In genomic region chr14:55731881-55732498, GRCh38 we compare ENCODE assay signal across 8 cellular contexts.
A peak's percentile ranks its signal among the peaks of the same experiment; 100 is the strongest.
DNase-seq lines count a peak whose midpoint lies in the region; ATAC-seq and TF ChIP-seq lines count a peak whose summit lies in the region.

No MANE protein-coding gene starts in this region.

- H3K4me3 ChIP-seq in A673 (ENCODE audit: low read depth, low read length, poor library complexity, severe bottlenecking) = no peak overlapping the region

- no peaks in the 10 kb centered on the region for H3K4me1 Mint-ChIP-seq in activated naive CD8-positive, alpha-beta T cell treated with anti-CD3 and anti-CD28 coated beads, Interleukin-2, amount 50 U/mL, for 24 hours

- DNase-seq in A673 (ENCODE audit: low spot score) (peak; percentile 63), GM19238 (ENCODE audit: insufficient read length, low spot score) (peak; percentile 12), SK-N-DZ (ENCODE audit: low spot score) (peak; percentile 17), kidney tubule cell (ENCODE audit: low spot score) (peak; percentile 19), cerebellar cortex (ENCODE audit: low spot score) (no peak), cortex of kidney (lab: John Stamatoyannopoulos, UW) (no peak)
- DNase-seq in activated naive CD8-positive, alpha-beta T cell treated with anti-CD3 and anti-CD28 coated beads, Interleukin-2, amount 50 U/mL, for 24 hours = peak; percentile 56
- DNase-seq in stimulated activated CD8-positive, alpha-beta memory T cell treated with anti-CD3 and anti-CD28 coated beads, Interleukin-4, amount 100 ng/mL, for 24 hours (ENCODE audit: low read depth) = peak; percentile 18

- no peaks in the 10 kb centered on the region for H3K9me3 Mint-ChIP-seq in activated naive CD8-positive, alpha-beta T cell treated with anti-CD3 and anti-CD28 coated beads, Interleukin-2, amount 50 U/mL, for 24 hours

- POLR2A ChIA-PET in A673 (lab: Charles Lee; ENCODE audit: low non-redundant PET) = no interaction called here

- H3K27me3 ChIP-seq in A673 (replicated peaks; ENCODE audit: insufficient read depth, low read depth, low read length, poor library complexity) = no peaks in the 10 kb centered on the region

- CTCF ChIA-PET in A673 (lab: Charles Lee) = interaction anchor here (0.5 to 2.3 kb wide), 6 partner anchors 304 to 744 kb away, joined by 3 to 10 read pairs (median 4); partner anchors contain the start of gene PELI2

- intact Hi-C loops in A673 (cut with micrococcal nuclease; ENCODE audit: unreplicated experiment) = loop anchor here (5.0 kb wide), 2 partner anchors 610 to 740 kb away; no protein-coding TSS in a partner anchor

- no peaks in the 10 kb centered on the region for H3K27me3 Mint-ChIP-seq in activated naive CD8-positive, alpha-beta T cell treated with anti-CD3 and anti-CD28 coated beads, Interleukin-2, amount 50 U/mL, for 24 hours

- no peak overlapping the region for H3K4me3 Mint-ChIP-seq in activated naive CD8-positive, alpha-beta T cell treated with anti-CD3 and anti-CD28 coated beads, Interleukin-2, amount 50 U/mL, for 24 hours

- TF ChIP-seq CTCF in A673 (conservative IDR thresholded peaks at IDR 0.05; ENCODE audit: low read depth, low read length) = peak; percentile 87

- no peaks in the 10 kb centered on the region for H3K36me3 ChIP-seq in A673 (ENCODE audit: insufficient read depth, low read length, poor library complexity, severe bottlenecking)

- H3K36me3 Mint-ChIP-seq in activated naive CD8-positive, alpha-beta T cell treated with anti-CD3 and anti-CD28 coated beads, Interleukin-2, amount 50 U/mL, for 24 hours (ENCODE audit: low read depth) = no peaks in the 10 kb centered on the region

- ATAC-seq in activated naive CD8-positive, alpha-beta T cell treated with anti-CD3 and anti-CD28 coated beads, Interleukin-2, amount 50 U/mL, for 24 hours = no peak

- H3K4me1 ChIP-seq in A673 (ENCODE audit: insufficient read depth, low read length, poor library complexity, severe bottlenecking) = no peaks in the 10 kb centered on the region

- H3K27ac ChIP-seq in A673 (ENCODE audit: low read depth, low read length, poor library complexity, severe bottlenecking) = no peak overlapping the region

- H3K27ac Mint-ChIP-seq in activated naive CD8-positive, alpha-beta T cell treated with anti-CD3 and anti-CD28 coated beads, Interleukin-2, amount 50 U/mL, for 24 hours = no peak overlapping the region

- BruUV-seq in A673 (replicated peaks; lab: Mats Ljungman, UMichigan) = no TSS peak

- no peaks in the 10 kb centered on the region for H3K9me3 ChIP-seq in A673 (ENCODE audit: low read depth, low read length, poor library complexity, severe bottlenecking)

Comparison
In these comparisons a context has a peak if more than half of its experiments do, and no peak if none do; other contexts are left out.
1. DNase-seq: peak in A673 (single experiment), GM19238 (single experiment), SK-N-DZ (single experiment), activated naive CD8-positive, alpha-beta T cell treated with anti-CD3 and anti-CD28 coated beads, Interleukin-2, amount 50 U/mL, for 24 hours (single experiment), kidney tubule cell (single experiment) and stimulated activated CD8-positive, alpha-beta memory T cell treated with anti-CD3 and anti-CD28 coated beads, Interleukin-4, amount 100 ng/mL, for 24 hours (single experiment); none in cerebellar cortex (single experiment) and cortex of kidney (single experiment).